ENCODE assay signal across 13 cellular contexts in the genomic region with DNA sequence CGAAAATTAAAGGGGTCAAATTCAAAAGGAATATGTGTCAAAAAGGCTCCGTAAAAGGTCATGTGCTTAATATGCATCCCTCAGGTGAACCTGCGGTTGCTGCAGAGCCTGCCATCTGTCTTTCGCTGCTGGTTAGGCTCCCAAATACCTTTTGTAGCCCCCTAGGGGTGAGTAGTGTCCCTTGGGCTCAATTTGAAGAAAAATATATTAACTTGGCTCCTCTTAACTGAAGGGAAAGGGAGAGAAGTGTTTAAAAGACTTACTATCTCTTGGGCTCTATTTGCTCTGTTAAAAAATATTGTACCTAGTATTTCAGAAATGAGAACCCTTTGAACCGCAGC.
DNase-seq lines count a peak whose midpoint lies in the region; ATAC-seq and TF ChIP-seq lines count a peak whose summit lies in the region.
"Had no signal": no experiment of that assay in that cellular context is flagged by ENCODE, and none has a peak within 500 bp of the region (broad histone marks: within the 10 kb centered on the region; RNA-seq: fewer than 3 reads in every experiment).

No MANE protein-coding gene starts in this region.

- H3K9me2 ChIP-seq in hepatocyte (replicated peaks; ENCODE audit: insufficient read depth): no peaks in the 10 kb centered on the region

- POLR2A ChIA-PET in HEK293T (lab: Yijun Ruan, JAX): no interaction called here
- POLR2A ChIA-PET in activated CD8-positive, alpha-beta T cell treated with anti-CD3 and anti-CD28 coated beads for 36 hours (lab: Charles Lee): no interaction called here

- no peaks in the 10 kb centered on the region for H3K9me3 ChIP-seq in RWPE2 (ENCODE audit: severe bottlenecking)
- no peaks in the 10 kb centered on the region for H3K9me3 ChIP-seq in hepatocyte (ENCODE audit: low read depth)
- H3K9me3 ChIP-seq in Peyer's patch: no peaks in the 10 kb centered on the region
- H3K9me3 ChIP-seq: SJSA1 had no signal

- H3K36me3 Mint-ChIP-seq in activated CD8-positive, alpha-beta T cell treated with anti-CD3 and anti-CD28 coated beads for 36 hours (ENCODE audit: low read depth): no peaks in the 10 kb centered on the region
- H3K36me3 Mint-ChIP-seq: natural killer cell treated with Interleukin-12 subunit alpha and Interleukin-12 subunit beta and Interleukin-15 and Interleukin-18, amount 100 ng/mL, for 72 hours had no signal

- peak; percentile 50 for TF ChIP-seq CTCF in AG09309 (IDR thresholded peaks at IDR 0.05; ENCODE audit: control insufficient read depth, insufficient read depth, low read depth, low read length, missing control alignments)
- peak; percentile 47 for TF ChIP-seq CTCF in RWPE2 (IDR thresholded peaks at IDR 0.05; ENCODE audit: poor library complexity, severe bottlenecking)
- peak; percentile 13 for TF ChIP-seq CTCF in hepatocyte (IDR thresholded peaks at IDR 0.05; ENCODE audit: poor library complexity)
- TF ChIP-seq CTCF in Peyer's patch (IDR thresholded peaks at IDR 0.05): no peak
- TF ChIP-seq CTCF in activated CD8-positive, alpha-beta T cell treated with anti-CD3 and anti-CD28 coated beads for 36 hours (IDR thresholded peaks at IDR 0.05): no peak

- H3K27ac Mint-ChIP-seq in activated CD8-positive, alpha-beta T cell treated with anti-CD3 and anti-CD28 coated beads for 36 hours: no peak overlapping the region
- H3K27ac Mint-ChIP-seq: natural killer cell treated with Interleukin-12 subunit alpha and Interleukin-12 subunit beta and Interleukin-15 and Interleukin-18, amount 100 ng/mL, for 72 hours had no signal

- no peaks in the 10 kb centered on the region for H3K27me3 ChIP-seq in RWPE2 (ENCODE audit: insufficient read depth, poor library complexity, severe bottlenecking)
- no peaks in the 10 kb centered on the region for H3K27me3 ChIP-seq in hepatocyte
- no peaks in the 10 kb centered on the region for H3K27me3 ChIP-seq in Peyer's patch
- H3K27me3 ChIP-seq: SJSA1 had no signal

- peaks cover 10% of the 10 kb centered on the region for H3K4me1 ChIP-seq in RWPE2 (ENCODE audit: insufficient read depth, poor library complexity, severe bottlenecking)
- H3K4me1 ChIP-seq in hepatocyte (ENCODE audit: insufficient read depth): no peaks in the 10 kb centered on the region
- H3K4me1 ChIP-seq in Peyer's patch: no peaks in the 10 kb centered on the region
- H3K4me1 ChIP-seq: SJSA1 had no signal

- no peaks in the 10 kb centered on the region for H4K20me1 ChIP-seq in hepatocyte (ENCODE audit: insufficient read depth, poor library complexity, severe bottlenecking)

- no peaks in the 10 kb centered on the region for H3K79me2 ChIP-seq in hepatocyte

- no peak overlapping the region for H3K4me3 Mint-ChIP-seq in activated CD8-positive, alpha-beta T cell treated with anti-CD3 and anti-CD28 coated beads for 36 hours
- H3K4me3 Mint-ChIP-seq: natural killer cell treated with Interleukin-12 subunit alpha and Interleukin-12 subunit beta and Interleukin-15 and Interleukin-18, amount 100 ng/mL, for 72 hours had no signal

- no peak overlapping the region for H2AFZ ChIP-seq in hepatocyte

- no peak overlapping the region for H3K4me3 ChIP-seq in AG09309 (ENCODE audit: control insufficient read depth, low read depth, low read length)
- no peak overlapping the region for H3K4me3 ChIP-seq in RWPE2 (ENCODE audit: severe bottlenecking)
- H3K4me3 ChIP-seq in hepatocyte: no peak overlapping the region
- no peak overlapping the region for H3K4me3 ChIP-seq in Peyer's patch
- H3K4me3 ChIP-seq: SJSA1 had no signal

- no peaks in the 10 kb centered on the region for H3K27me3 Mint-ChIP-seq in activated CD8-positive, alpha-beta T cell treated with anti-CD3 and anti-CD28 coated beads for 36 hours
- H3K27me3 Mint-ChIP-seq: natural killer cell treated with Interleukin-12 subunit alpha and Interleukin-12 subunit beta and Interleukin-15 and Interleukin-18, amount 100 ng/mL, for 72 hours had no signal

- H3K27ac ChIP-seq in RWPE2 (ENCODE audit: poor library complexity, severe bottlenecking) (no peak overlapping the region), hepatocyte (no peak overlapping the region), Peyer's patch (no peak overlapping the region)
- H3K27ac ChIP-seq: SJSA1 had no signal

- H3K4me1 Mint-ChIP-seq in activated CD8-positive, alpha-beta T cell treated with anti-CD3 and anti-CD28 coated beads for 36 hours (ENCODE audit: low read depth): no peaks in the 10 kb centered on the region

- no peak for TF ChIP-seq POLR2A in Peyer's patch (IDR thresholded peaks at IDR 0.05)

- WGBS in hepatocyte (ENCODE audit: low lambda C conversion rate, missing lambda C conversion rate): 46% methylated on average over 5 of the region's 5 CpGs

- H3K9me3 Mint-ChIP-seq in activated CD8-positive, alpha-beta T cell treated with anti-CD3 and anti-CD28 coated beads for 36 hours: no peaks in the 10 kb centered on the region

- CTCF ChIA-PET in HEK293T (lab: Yijun Ruan, JAX): interaction anchor here (0.7 to 0.8 kb wide), 2 partner anchors 46 to 470 kb away, joined by 3 read pairs; no protein-coding TSS in a partner anchor
- CTCF ChIA-PET in activated CD8-positive, alpha-beta T cell treated with anti-CD3 and anti-CD28 coated beads for 36 hours (lab: Charles Lee): no interaction called here

- peak overlapping the region; percentile 42 for H3K4me2 ChIP-seq in hepatocyte

- ATAC-seq in RWPE2 (ENCODE audit: low read depth) (peak; percentile 75; the same call in 2 of the 3 replicates), GM21717 (IDR thresholded peaks at IDR 0.05; ENCODE audit: unreplicated experiment) (no peak)
- no peak for ATAC-seq in activated CD8-positive, alpha-beta T cell treated with anti-CD3 and anti-CD28 coated beads for 36 hours
- ATAC-seq: natural killer cell treated with Interleukin-12 subunit alpha and Interleukin-12 subunit beta and Interleukin-15 and Interleukin-18, amount 100 ng/mL, for 72 hours had no signal

- DNase-seq in AG09309 (ENCODE audit: low read depth) (no peak), HEK293T (ENCODE audit: extremely low spot score) (peak; percentile 36), RWPE2 (ENCODE audit: low spot score) (no peak), hepatocyte (ENCODE audit: low spot score) (no peak), AML-193 (lab: John Stamatoyannopoulos, UW) (no peak), Peyer's patch (no peak)
- DNase-seq in activated CD8-positive, alpha-beta T cell treated with anti-CD3 and anti-CD28 coated beads for 36 hours: no peak
- DNase-seq: hypothalamus, NCI-H1105 treated with DMSO at 0.1 percent for 48 hours, substantia nigra had no signal

- no peaks in the 10 kb centered on the region for H3K36me3 ChIP-seq in RWPE2 (ENCODE audit: low read depth)
- no peaks in the 10 kb centered on the region for H3K36me3 ChIP-seq in hepatocyte (replicated peaks; ENCODE audit: insufficient read depth, low read depth)
- no peaks in the 10 kb centered on the region for H3K36me3 ChIP-seq in Peyer's patch
- H3K36me3 ChIP-seq: SJSA1 had no signal

- intact Hi-C loops in activated CD8-positive, alpha-beta T cell treated with anti-CD3 and anti-CD28 coated beads for 36 hours (cut with micrococcal nuclease): no loop called here

TF ChIP-seq in HEK293T, 16 proteins besides CTCF, POLR2A, EP300 and RAD21:
- TF ChIP-seq NFRKB (IDR thresholded peaks at IDR 0.05) (no peak), ELF4 (IDR thresholded peaks at IDR 0.05) (no peak), ZNF384 (IDR thresholded peaks at IDR 0.05) (no peak), PKNOX1 (IDR thresholded peaks at IDR 0.05) (no peak), L3MBTL2 (conservative IDR thresholded peaks at IDR 0.05) (no peak), LEF1 (IDR thresholded peaks at IDR 0.05; ENCODE audit: borderline replicate concordance) (no peak), TARDBP (IDR thresholded peaks at IDR 0.05) (no peak), HDGF (IDR thresholded peaks at IDR 0.05; ENCODE audit: borderline replicate concordance) (no peak), FOXK2 (IDR thresholded peaks at IDR 0.05) (no peak), SP1 (IDR thresholded peaks at IDR 0.05) (no peak), ARNT (IDR thresholded peaks at IDR 0.05) (no peak)

Comparison
In these comparisons a context has a peak if more than half of its experiments do, and no peak if none do; other contexts are left out.
1. CTCF ChIP-seq: peak in AG09309 (single experiment), RWPE2 (single experiment) and hepatocyte (single experiment); none in Peyer's patch (0 of 6) and activated CD8-positive, alpha-beta T cell treated with anti-CD3 and anti-CD28 coated beads for 36 hours (single experiment).